In the genomic region with DNA sequence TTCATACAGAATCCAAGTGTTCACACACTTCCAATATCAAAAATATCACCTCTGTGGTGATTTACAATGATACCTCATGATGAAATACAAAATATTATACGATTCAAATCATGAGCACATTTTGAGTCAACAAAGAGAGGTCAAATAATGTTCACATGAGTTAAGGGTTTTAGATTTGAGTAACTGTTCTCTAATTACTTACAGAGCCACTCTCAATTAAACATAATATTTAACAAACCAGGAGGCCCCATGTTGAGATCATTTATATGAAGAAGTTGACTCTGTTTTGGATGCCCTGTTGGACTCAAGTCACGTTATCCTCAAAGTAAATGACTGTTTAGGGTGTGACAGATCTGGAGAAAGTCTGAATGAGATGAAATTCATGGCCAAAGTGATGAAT, we compare ENCODE assay signal across 1 cellular context.
TF ChIP-seq lines count a peak whose summit lies in the region.

No MANE protein-coding gene starts in this region.

TF ChIP-seq in IMR-90, 13 proteins besides CTCF, POLR2A, EP300 and RAD21 (continued from another document):
- TF ChIP-seq, protein P1, sequence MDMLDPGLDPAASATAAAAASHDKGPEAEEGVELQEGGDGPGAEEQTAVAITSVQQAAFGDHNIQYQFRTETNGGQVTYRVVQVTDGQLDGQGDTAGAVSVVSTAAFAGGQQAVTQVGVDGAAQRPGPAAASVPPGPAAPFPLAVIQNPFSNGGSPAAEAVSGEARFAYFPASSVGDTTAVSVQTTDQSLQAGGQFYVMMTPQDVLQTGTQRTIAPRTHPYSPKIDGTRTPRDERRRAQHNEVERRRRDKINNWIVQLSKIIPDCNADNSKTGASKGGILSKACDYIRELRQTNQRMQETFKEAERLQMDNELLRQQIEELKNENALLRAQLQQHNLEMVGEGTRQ (IDR thresholded peaks at IDR 0.05; ENCODE audit: low read depth, low read length): no peak
